Comparison of ENCODE assay signal across 20 cellular contexts in the genomic region with DNA sequence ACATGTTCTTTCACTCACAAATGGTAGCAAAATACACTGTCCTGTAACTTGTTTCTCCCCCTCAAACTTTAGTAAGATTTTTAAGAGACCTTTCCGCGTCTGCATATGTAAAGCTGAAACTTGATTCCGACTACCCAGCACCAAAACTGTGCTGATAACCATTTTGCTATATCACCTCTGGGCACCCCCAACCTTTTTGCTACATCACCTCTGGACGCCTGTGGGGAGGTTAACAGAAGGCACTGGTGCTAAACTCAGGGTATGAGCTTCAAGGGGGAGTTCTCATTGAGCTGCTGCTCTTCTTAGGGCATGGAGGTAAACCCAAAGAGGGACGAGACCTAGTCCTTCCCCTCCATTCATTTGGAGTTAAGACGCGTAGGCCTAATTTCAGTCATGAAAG.
DNase-seq lines count a peak whose midpoint lies in the region; ATAC-seq, FAIRE-seq and TF ChIP-seq lines count a peak whose summit lies in the region.
"Had no signal": no experiment of that assay in that cellular context is flagged by ENCODE, and none has a peak within 500 bp of the region (broad histone marks: within the 10 kb centered on the region; RNA-seq: fewer than 3 reads in every experiment).

No MANE protein-coding gene starts in this region.

- H3K4me1 Mint-ChIP-seq in GM23338 (peaks cover 33% of the 10 kb centered on the region), progenitor cell of endocrine pancreas (ENCODE audit: low read depth) (peaks cover 21% of the 10 kb centered on the region)
- peaks cover 1% of the 10 kb centered on the region for H3K4me1 Mint-ChIP-seq in activated CD4-positive, alpha-beta memory T cell treated with anti-CD3 and anti-CD28 coated beads, Interleukin-2, amount 10 ng/mL, durations not matched to agents 7 days and 5 days

- DNase-seq in GM23338 (ENCODE audit: low spot score) = no peak
- DNase-seq in K562 (ENCODE audit: extremely low read depth in 1 of 4, low spot score in 3 of 4) = no peak
- DNase-seq in keratinocyte (ENCODE audit: low read depth, low spot score) = no peak
- no peak for DNase-seq in progenitor cell of endocrine pancreas (ENCODE audit: low spot score, unreplicated experiment)
- DNase-seq in activated CD4-positive, alpha-beta memory T cell treated with anti-CD3 and anti-CD28 coated beads, Interleukin-2, amount 10 ng/mL, durations not matched to agents 7 days and 5 days = no peak
- DNase-seq: BE2C; C1 segment of cervical spinal cord; CD4-positive, CD25-positive, alpha-beta regulatory T cell; CD8-positive, alpha-beta memory T cell; COR-L47; HCEC 1CT; IMR-90; KBM-7 had no signal

- TF ChIP-seq RAD21 in K562 (CRISPR knock-in tag; conservative IDR thresholded peaks at IDR 0.05 in 1 of 2, IDR thresholded peaks at IDR 0.05 in 1 of 2) = no peak

- WGBS in K562 (ENCODE audit: insufficient coverage, low coverage, missing lambda C conversion rate) = 22% methylated on average over 7 of the region's 7 CpGs

- H3K4me2 ChIP-seq in GM23338 (peak overlapping the region; percentile 55; the same call in 1 of the 2 replicates), K562 (ENCODE audit: insufficient read depth, low read length) (no peak overlapping the region), keratinocyte (ENCODE audit: control insufficient read depth, extremely low read depth, insufficient read depth, low read depth, low read length) (no peak overlapping the region)

- no peaks in the 10 kb centered on the region for H3K9me2 ChIP-seq in GM23338 (ENCODE audit: insufficient read depth)

- H4K20me1 ChIP-seq in GM23338 (replicated peaks; ENCODE audit: insufficient read depth) (no peaks in the 10 kb centered on the region), K562 (replicated peaks; ENCODE audit: control insufficient read depth, insufficient read depth, low read length) (no peaks in the 10 kb centered on the region), keratinocyte (ENCODE audit: control insufficient read depth, extremely low read depth, insufficient read depth, low read length) (no peaks in the 10 kb centered on the region)

- intact Hi-C loops in K562 (cut with micrococcal nuclease) = no loop called here

- H3K9me3 ChIP-seq in K562 (replicated peaks; ENCODE audit: control insufficient read depth, insufficient read depth, low read depth, low read length) (no peaks in the 10 kb centered on the region), keratinocyte (ENCODE audit: control insufficient read depth, low read depth, low read length) (no peaks in the 10 kb centered on the region)
- H3K9me3 ChIP-seq: BE2C had no signal

- H2AFZ ChIP-seq in GM23338 = peak overlapping the region; percentile 98
- H2AFZ ChIP-seq in K562 (ENCODE audit: low read depth, low read length) = no peak overlapping the region
- H2AFZ ChIP-seq in keratinocyte (ENCODE audit: control insufficient read depth, low read length) = peak overlapping the region; percentile 51

- H3K79me2 ChIP-seq in GM23338 (replicated peaks; ENCODE audit: insufficient read depth) (no peaks in the 10 kb centered on the region), K562 (ENCODE audit: control insufficient read depth, insufficient read depth, low read length) (no peaks in the 10 kb centered on the region), keratinocyte (ENCODE audit: control insufficient read depth, insufficient read depth, low read length) (no peaks in the 10 kb centered on the region)

- H3K27me3 ChIP-seq in GM23338 (ENCODE audit: insufficient read depth) (no peaks in the 10 kb centered on the region), K562 (ENCODE audit: control insufficient read depth in 2 of 2, insufficient read depth in 2 of 2, low read length in 2 of 2) (peaks cover 6 to 14% of the 10 kb centered on the region in 2 experiments; a peak in 3 of 5 replicates), keratinocyte (ENCODE audit: control insufficient read depth, extremely low read depth, insufficient read depth, low read length) (peaks cover 1% of the 10 kb centered on the region)

- no peaks in the 10 kb centered on the region for H3F3A ChIP-seq in GM23338 (replicated peaks; ENCODE audit: low read depth)

- no TSS peak for BruUV-seq in K562 (replicated peaks; lab: Mats Ljungman, UMichigan)

- no peaks in the 10 kb centered on the region for H3K36me3 ChIP-seq in GM23338 (ENCODE audit: insufficient read depth)
- no peaks in the 10 kb centered on the region for H3K36me3 ChIP-seq in K562 (ENCODE audit: control insufficient read depth, insufficient read depth, low read length)
- H3K36me3 ChIP-seq in keratinocyte (ENCODE audit: control insufficient read depth in 2 of 2, extremely low read depth in 1 of 2, insufficient read depth in 2 of 2, low read length in 2 of 2) = no peaks in the 10 kb centered on the region
- H3K36me3 ChIP-seq: BE2C had no signal

- H3K9me1 ChIP-seq in K562 (ENCODE audit: control insufficient read depth, insufficient read depth, low read length) = no peaks in the 10 kb centered on the region
- H3K9me1 ChIP-seq in keratinocyte (ENCODE audit: control insufficient read depth, extremely low read depth, insufficient read depth, low read length) = no peaks in the 10 kb centered on the region

- H3K9ac ChIP-seq in K562 (ENCODE audit: insufficient read depth in 1 of 2, low read depth in 2 of 2, low read length in 2 of 2) (no peak overlapping the region), keratinocyte (ENCODE audit: control insufficient read depth, extremely low read depth, insufficient read depth, low read length) (no peak overlapping the region)

- FAIRE-seq in K562 (lab: Jason Lieb, UNC) (peak; percentile 6), keratinocyte (lab: Jason Lieb, UNC) (peak; percentile 20)
- FAIRE-seq: D721Med, GM12891, GM19239, H54, HTR-8/SVneo had no signal

- no peak overlapping the region for H3K4me3 ChIP-seq in GM23338
- H3K4me3 ChIP-seq in K562 = no peak overlapping the region
- H3K4me3 ChIP-seq in keratinocyte (ENCODE audit: control insufficient read depth in 2 of 3, extremely low read depth in 1 of 3, insufficient read depth in 2 of 3, low read depth in 1 of 3, low read length in 3 of 3) = no peak overlapping the region

- no peak for ATAC-seq in GM23338
- ATAC-seq in K562 = peak; percentile 52
- no peak for ATAC-seq in HG03520 (IDR thresholded peaks at IDR 0.05; ENCODE audit: unreplicated experiment)
- ATAC-seq in HG02759 (IDR thresholded peaks at IDR 0.05; ENCODE audit: unreplicated experiment) = no peak

- H3K36me3 Mint-ChIP-seq in GM23338 (ENCODE audit: low read depth) = no peaks in the 10 kb centered on the region
- H3K36me3 Mint-ChIP-seq in progenitor cell of endocrine pancreas (ENCODE audit: insufficient read depth) = no peaks in the 10 kb centered on the region
- H3K36me3 Mint-ChIP-seq in activated CD4-positive, alpha-beta memory T cell treated with anti-CD3 and anti-CD28 coated beads, Interleukin-2, amount 10 ng/mL, durations not matched to agents 7 days and 5 days (ENCODE audit: low read depth) = no peaks in the 10 kb centered on the region
- H3K36me3 Mint-ChIP-seq: CD4-positive, CD25-positive, alpha-beta regulatory T cell; CD8-positive, alpha-beta memory T cell had no signal

- H3K4me1 ChIP-seq in GM23338 (ENCODE audit: insufficient read depth) (peaks cover 29% of the 10 kb centered on the region), K562 (replicated peaks in 1 of 2; ENCODE audit: control insufficient read depth in 2 of 2, insufficient read depth in 2 of 2, low read length in 2 of 2) (peaks cover 0 to 3% of the 10 kb centered on the region in 2 experiments; a peak in 2 of 5 replicates), keratinocyte (ENCODE audit: control insufficient read depth, extremely low read depth, insufficient read depth, low read length) (peaks cover 49% of the 10 kb centered on the region)
- H3K4me1 ChIP-seq: BE2C had no signal

- H3K27ac ChIP-seq in GM23338 (ENCODE audit: low read depth) = no peak overlapping the region
- no peak overlapping the region for H3K27ac ChIP-seq in K562 (ENCODE audit: extremely low read depth, low read depth, low read length)
- no peak overlapping the region for H3K27ac ChIP-seq in keratinocyte (ENCODE audit: control insufficient read depth, insufficient read depth, low read length)

- dilution Hi-C loops in keratinocyte (cut with MboI; ENCODE audit: extremely low pct_ligation_motif_present, low sequenced_read_pairs) = no loop called here

- CTCF ChIA-PET in K562 (lab: Yijun Ruan, JAX; ENCODE audit: low intra/inter-chr PET ratio) = no interaction called here
- CTCF ChIA-PET in activated CD4-positive, alpha-beta memory T cell treated with anti-CD3 and anti-CD28 coated beads, Interleukin-2, amount 10 ng/mL, durations not matched to agents 7 days and 5 days (lab: Charles Lee) = interaction anchor here (1.3 to 1.4 kb wide), 2 partner anchors 190 to 280 kb away, joined by 3 to 4 read pairs; no protein-coding TSS in a partner anchor

- H3K4me3 Mint-ChIP-seq in GM23338 (no peak overlapping the region), progenitor cell of endocrine pancreas (ENCODE audit: low read depth) (no peak overlapping the region)
- no peak overlapping the region for H3K4me3 Mint-ChIP-seq in activated CD4-positive, alpha-beta memory T cell treated with anti-CD3 and anti-CD28 coated beads, Interleukin-2, amount 10 ng/mL, durations not matched to agents 7 days and 5 days
- H3K4me3 Mint-ChIP-seq: CD4-positive, CD25-positive, alpha-beta regulatory T cell; CD8-positive, alpha-beta memory T cell had no signal

- TF ChIP-seq EP300 in K562 (IDR thresholded peaks at IDR 0.05; ENCODE audit: low read length) = no peak

- H3K27me3 Mint-ChIP-seq in GM23338 (ENCODE audit: insufficient read depth, low read depth, poor library complexity) (no peaks in the 10 kb centered on the region), progenitor cell of endocrine pancreas (no peaks in the 10 kb centered on the region)
- H3K27me3 Mint-ChIP-seq in activated CD4-positive, alpha-beta memory T cell treated with anti-CD3 and anti-CD28 coated beads, Interleukin-2, amount 10 ng/mL, durations not matched to agents 7 days and 5 days = peaks cover 34% of the 10 kb centered on the region

- H3K27ac Mint-ChIP-seq in GM23338 (no peak overlapping the region), progenitor cell of endocrine pancreas (peak overlapping the region; percentile 11)
- no peak overlapping the region for H3K27ac Mint-ChIP-seq in activated CD4-positive, alpha-beta memory T cell treated with anti-CD3 and anti-CD28 coated beads, Interleukin-2, amount 10 ng/mL, durations not matched to agents 7 days and 5 days
- H3K27ac Mint-ChIP-seq: CD4-positive, CD25-positive, alpha-beta regulatory T cell; CD8-positive, alpha-beta memory T cell had no signal

- POLR2A ChIA-PET in K562 (lab: Yijun Ruan, JAX) = interaction anchor here (1.0 kb wide), 1 partner anchor 104 kb away, joined by 4 read pairs; no protein-coding TSS in a partner anchor
- POLR2A ChIA-PET in activated CD4-positive, alpha-beta memory T cell treated with anti-CD3 and anti-CD28 coated beads, Interleukin-2, amount 10 ng/mL, durations not matched to agents 7 days and 5 days (lab: Charles Lee) = interaction anchor here (0.7 kb wide), 1 partner anchor 109 kb away, joined by 3 read pairs; no protein-coding TSS in a partner anchor

- TF ChIP-seq CTCF in GM23338 (conservative IDR thresholded peaks at IDR 0.05; ENCODE audit: low read depth in 2 of 2) (no peak), K562 (IDR thresholded peaks at IDR 0.05 in 2 of 3, conservative IDR thresholded peaks at IDR 0.05 in 1 of 3; ENCODE audit: insufficient read depth in 2 of 3, low read depth in 1 of 3, low read length in 3 of 3) (no peak), keratinocyte (optimal IDR thresholded peaks at IDR 0.05 in 1 of 3, IDR thresholded peaks at IDR 0.05 in 1 of 3, conservative IDR thresholded peaks at IDR 0.05 in 1 of 3; ENCODE audit: extremely low read depth in 1 of 3, insufficient read depth in 2 of 3, low read length in 3 of 3) (no peak), progenitor cell of endocrine pancreas (IDR thresholded peaks at IDR 0.05; ENCODE audit: unreplicated experiment) (no peak)

- in situ Hi-C loops in K562 (cut with MboI) = loop anchor here (25.0 kb wide), 2 partner anchors 578 to 1078 kb away; partner anchors contain the start of genes HOXA10, HOXA3, HOXA7 and HOXA9

- H3K9me3 Mint-ChIP-seq in GM23338 = no peaks in the 10 kb centered on the region
- no peaks in the 10 kb centered on the region for H3K9me3 Mint-ChIP-seq in progenitor cell of endocrine pancreas (ENCODE audit: low read depth)
- no peaks in the 10 kb centered on the region for H3K9me3 Mint-ChIP-seq in activated CD4-positive, alpha-beta memory T cell treated with anti-CD3 and anti-CD28 coated beads, Interleukin-2, amount 10 ng/mL, durations not matched to agents 7 days and 5 days
- H3K9me3 Mint-ChIP-seq: CD8-positive, alpha-beta memory T cell had no signal

- no peak for TF ChIP-seq POLR2A in K562 (conservative IDR thresholded peaks at IDR 0.05)
